Comparison of ENCODE assay signal across 11 cellular contexts in genomic region chr14:61528591-61529021, GRCh38.
A peak's percentile ranks its signal among the peaks of the same experiment; 100 is the strongest.
DNase-seq lines count a peak whose midpoint lies in the region; ATAC-seq and TF ChIP-seq lines count a peak whose summit lies in the region.
"Had no signal": no experiment of that assay in that cellular context is flagged by ENCODE, and none has a peak within 500 bp of the region (broad histone marks: within the 10 kb centered on the region; RNA-seq: fewer than 3 reads in every experiment).

No MANE protein-coding gene starts in this region.

- peak overlapping the region; percentile 82 for H2BK120ac ChIP-seq in IMR-90 (ENCODE audit: low read depth, low read length)

- H3K14ac ChIP-seq in IMR-90 (replicated peaks; ENCODE audit: low read depth, low read length): peak overlapping the region; percentile 78

- no peak overlapping the region for H3K4me2 ChIP-seq in IMR-90 (ENCODE audit: low read depth, low read length)
- H3K4me2 ChIP-seq: KMS-11 had no signal

- no TSS peak for BruUV-seq in IMR-90 (replicated peaks; lab: Mats Ljungman, UMichigan)

- DNase-seq in IMR-90 (peak; percentile 98), astrocyte of the hippocampus (ENCODE audit: low read depth, low spot score) (peak; percentile 57), WERI-Rb-1 (no peak), left lobe of liver (ENCODE audit: low spot score) (no peak)
- DNase-seq in natural killer cell treated with Interleukin-12 subunit alpha and Interleukin-12 subunit beta and Interleukin-15 and Interleukin-18, amount 100 ng/mL, for 72 hours (ENCODE audit: low spot score): peak; percentile 92
- DNase-seq: amniotic stem cell, testis had no signal

- H3K4ac ChIP-seq in IMR-90 (ENCODE audit: low read depth, low read length): peak overlapping the region; percentile 78

- peaks cover 36% of the 10 kb centered on the region for H3K36me3 Mint-ChIP-seq in natural killer cell treated with Interleukin-12 subunit alpha and Interleukin-12 subunit beta and Interleukin-15 and Interleukin-18, amount 100 ng/mL, for 72 hours

- H4K20me1 ChIP-seq in IMR-90 (ENCODE audit: insufficient read depth, low read length): no peaks in the 10 kb centered on the region

- dilution Hi-C loops in IMR-90 (cut with HindIII; ENCODE audit: low sequenced_read_pairs, unreplicated experiment): no loop called here

- ATAC-seq in IMR-90 (ENCODE audit: low read depth) (peak; percentile 27), HG02970 (IDR thresholded peaks at IDR 0.05; ENCODE audit: low FRiP score, unreplicated experiment) (no peak), left lobe of liver (no peak), HG03139 (IDR thresholded peaks at IDR 0.05; ENCODE audit: unreplicated experiment) (no peak)
- ATAC-seq in natural killer cell treated with Interleukin-12 subunit alpha and Interleukin-12 subunit beta and Interleukin-15 and Interleukin-18, amount 100 ng/mL, for 72 hours: peak; percentile 84 to 86

- no peak for TF ChIP-seq RAD21 in IMR-90 (IDR thresholded peaks at IDR 0.05; ENCODE audit: low read length)

- peak overlapping the region; percentile 95 for H2AK5ac ChIP-seq in IMR-90 (ENCODE audit: low read depth, low read length)

- H4K8ac ChIP-seq in IMR-90 (ENCODE audit: low read depth in 2 of 2, low read length in 2 of 2): peak overlapping the region; percentile 45 to 82

- CTCF ChIA-PET in IMR-90 (lab: Yijun Ruan, JAX): interaction anchor here (0.9 kb wide), 1 partner anchor 9 kb away, joined by 3 read pairs; no protein-coding TSS in a partner anchor

- no peaks in the 10 kb centered on the region for H3K27me3 ChIP-seq in IMR-90 (ENCODE audit: control insufficient read depth, insufficient read depth, low read length)
- no peaks in the 10 kb centered on the region for H3K27me3 ChIP-seq in WERI-Rb-1 (ENCODE audit: insufficient read depth, low read depth, severe bottlenecking)
- H3K27me3 ChIP-seq: testis had no signal

- peak overlapping the region; percentile 97 for H2BK5ac ChIP-seq in IMR-90 (ENCODE audit: low read depth, low read length, poor library complexity, severe bottlenecking)

- TF ChIP-seq CTCF in C4-2B (conservative IDR thresholded peaks at IDR 0.05): no peak
- TF ChIP-seq CTCF in IMR-90 (conservative IDR thresholded peaks at IDR 0.05; ENCODE audit: low read depth, low read length): no peak
- no peak for TF ChIP-seq CTCF in WERI-Rb-1 (IDR thresholded peaks at IDR 0.05; ENCODE audit: low read depth, low read length)

- H3K4me3 ChIP-seq in IMR-90 (ENCODE audit: insufficient read depth, low read depth, low read length) (no peak overlapping the region), WERI-Rb-1 (ENCODE audit: low read depth, low read length) (no peak overlapping the region)
- H3K4me3 ChIP-seq: testis had no signal

- H3K27me3 Mint-ChIP-seq in natural killer cell treated with Interleukin-12 subunit alpha and Interleukin-12 subunit beta and Interleukin-15 and Interleukin-18, amount 100 ng/mL, for 72 hours: no peaks in the 10 kb centered on the region

- H3K79me1 ChIP-seq in IMR-90 (ENCODE audit: low read depth in 1 of 2, low read length in 2 of 2): peaks cover 3 to 6% of the 10 kb centered on the region in 2 experiments; a peak in 3 of 4 replicates

- POLR2A ChIA-PET in IMR-90 (lab: Charles Lee; ENCODE audit: unreplicated experiment): no interaction called here

- H2BK15ac ChIP-seq in IMR-90 (ENCODE audit: low read depth, low read length): peak overlapping the region; percentile 77; the same call in 2 of the 3 replicates

- H3K9me3 ChIP-seq in IMR-90 (ENCODE audit: control insufficient read depth, insufficient read depth, low read length) (no peaks in the 10 kb centered on the region), WERI-Rb-1 (ENCODE audit: severe bottlenecking) (no peaks in the 10 kb centered on the region)
- H3K9me3 ChIP-seq: testis had no signal

- H3K4me3 Mint-ChIP-seq in natural killer cell treated with Interleukin-12 subunit alpha and Interleukin-12 subunit beta and Interleukin-15 and Interleukin-18, amount 100 ng/mL, for 72 hours: peak overlapping the region; percentile 85

- H3K4me1 ChIP-seq in IMR-90 (ENCODE audit: control insufficient read depth, insufficient read depth, low read length): peaks cover 41% of the 10 kb centered on the region

- intact Hi-C loops in IMR-90 (cut with micrococcal nuclease): loop anchor here (1.0 to 5.0 kb wide), 2 partner anchors 34 to 51 kb away; no protein-coding TSS in a partner anchor

- peaks cover 82 to 96% of the 10 kb centered on the region in 2 donors for H3K4me1 Mint-ChIP-seq in natural killer cell treated with Interleukin-12 subunit alpha and Interleukin-12 subunit beta and Interleukin-15 and Interleukin-18, amount 100 ng/mL, for 72 hours (ENCODE audit: low read depth in 2 of 2)

- H3K27ac ChIP-seq in C4-2B (peak overlapping the region; percentile 100), IMR-90 (ENCODE audit: insufficient read depth, low read length) (peak overlapping the region; percentile 53), WERI-Rb-1 (no peak overlapping the region)
- H3K27ac ChIP-seq: KMS-11 had no signal

- peak overlapping the region; percentile 19; the same call in 1 of the 2 replicates for H4K5ac ChIP-seq in IMR-90 (ENCODE audit: low read depth, low read length)

- in situ Hi-C loops in IMR-90 (cut with MboI; ENCODE audit: low sequenced_read_pairs): no loop called here

- H4K91ac ChIP-seq in IMR-90 (ENCODE audit: insufficient read depth, low read depth, low read length): peak overlapping the region; percentile 81

- H2BK20ac ChIP-seq in IMR-90 (ENCODE audit: low read depth, low read length): peak overlapping the region; percentile 81

- no peak overlapping the region for H3K56ac ChIP-seq in IMR-90 (ENCODE audit: extremely low read depth, insufficient read depth, low read length)

- peaks cover 6% of the 10 kb centered on the region for H3K9me3 Mint-ChIP-seq in natural killer cell treated with Interleukin-12 subunit alpha and Interleukin-12 subunit beta and Interleukin-15 and Interleukin-18, amount 100 ng/mL, for 72 hours

- peak overlapping the region; percentile 81 for H2AK9ac ChIP-seq in IMR-90 (replicated peaks; ENCODE audit: low read depth, low read length, poor library complexity)

- H3K36me3 ChIP-seq in IMR-90 (ENCODE audit: control insufficient read depth, insufficient read depth, low read length) (no peaks in the 10 kb centered on the region), WERI-Rb-1 (no peaks in the 10 kb centered on the region)

- H3K18ac ChIP-seq in IMR-90 (ENCODE audit: low read depth, low read length): peak overlapping the region; percentile 55

- 0% methylated on average over 1 of the region's 9 CpGs; no CpG with 5 or more reads in 1 of the 2 experiments for WGBS in IMR-90 (ENCODE audit: extremely low coverage in 2 of 2, insufficient read length in 1 of 2), 2 experiments

- peak overlapping the region; percentile 65 for H3K23ac ChIP-seq in IMR-90 (ENCODE audit: low read depth, low read length)

- peak overlapping the region; percentile 58 for H2AFZ ChIP-seq in IMR-90 (replicated peaks; ENCODE audit: low read length, poor library complexity)

- H3K27ac Mint-ChIP-seq in natural killer cell treated with Interleukin-12 subunit alpha and Interleukin-12 subunit beta and Interleukin-15 and Interleukin-18, amount 100 ng/mL, for 72 hours: peak overlapping the region; percentile 100

- no peak overlapping the region; the same call in 1 of the 2 replicates for H3K9ac ChIP-seq in IMR-90 (ENCODE audit: low read depth, low read length)
- H3K9ac ChIP-seq: KMS-11 had no signal

- peaks cover 25% of the 10 kb centered on the region for H3K9me1 ChIP-seq in IMR-90 (ENCODE audit: insufficient read depth, low read length)

- no peak for TF ChIP-seq POLR2A in IMR-90 (IDR thresholded peaks at IDR 0.05; ENCODE audit: low read depth, low read length)

TF ChIP-seq in IMR-90, 13 proteins besides CTCF, POLR2A, EP300 and RAD21:
- no peak for TF ChIP-seq RFX5 (IDR thresholded peaks at IDR 0.05; ENCODE audit: low read depth, low read length)
- TF ChIP-seq RCOR1 (IDR thresholded peaks at IDR 0.05; ENCODE audit: insufficient replicate concordance, low read length): no peak
- TF ChIP-seq BHLHE40 (IDR thresholded peaks at IDR 0.05; ENCODE audit: low read depth, low read length): peak; percentile 98
- TF ChIP-seq ELK1 (IDR thresholded peaks at IDR 0.05; ENCODE audit: borderline replicate concordance, low read depth, low read length): no peak
- peak; percentile 91 for TF ChIP-seq CEBPB (IDR thresholded peaks at IDR 0.05; ENCODE audit: low read depth, low read length)
- TF ChIP-seq FOS (IDR thresholded peaks at IDR 0.05; ENCODE audit: low read depth, low read length): peak; percentile 81
- 0 out of 2 replicates have a peak, but pooled peaks have one; percentile 25 for TF ChIP-seq MAZ (IDR thresholded peaks at IDR 0.05; ENCODE audit: borderline replicate concordance, low read depth, low read length)
- 0 out of 2 replicates have a peak, but pooled peaks have one; percentile 51 for TF ChIP-seq MXI1 (IDR thresholded peaks at IDR 0.05; ENCODE audit: borderline replicate concordance, low read depth, low read length)
- TF ChIP-seq SMC3 (IDR thresholded peaks at IDR 0.05; ENCODE audit: low read depth, low read length): no peak; the same call in 1 of the 2 replicates
- TF ChIP-seq MAFK (IDR thresholded peaks at IDR 0.05; ENCODE audit: low read depth, low read length): peak; percentile 72
- TF ChIP-seq USF2 (IDR thresholded peaks at IDR 0.05; ENCODE audit: low read depth, low read length): peak; percentile 68
- no peak for TF ChIP-seq CHD1 (IDR thresholded peaks at IDR 0.05; ENCODE audit: low read depth, low read length)
- no peak for TF ChIP-seq NFE2L2 (IDR thresholded peaks at IDR 0.05; ENCODE audit: low read depth, low read length)

Comparison
In these comparisons a context has a peak if more than half of its experiments do, and no peak if none do; other contexts are left out.
1. ATAC-seq: peak in IMR-90 (single experiment) and natural killer cell treated with Interleukin-12 subunit alpha and Interleukin-12 subunit beta and Interleukin-15 and Interleukin-18, amount 100 ng/mL, for 72 hours (2 of 2); none in HG02970 (single experiment), left lobe of liver (single experiment) and HG03139 (single experiment).
2. DNase-seq: peak in IMR-90 (single experiment), astrocyte of the hippocampus (single experiment) and natural killer cell treated with Interleukin-12 subunit alpha and Interleukin-12 subunit beta and Interleukin-15 and Interleukin-18, amount 100 ng/mL, for 72 hours (single experiment); none in WERI-Rb-1 (single experiment) and left lobe of liver (single experiment).